1 cellular context compared by ENCODE assay signal in genomic region chr3:38650248-38650940, GRCh38.
TF ChIP-seq lines count a peak whose summit lies in the region.

No MANE protein-coding gene starts in this region.

TF ChIP-seq in SK-N-SH treated with all-trans-retinoic acid at 6 μM for 48 hours, 23 proteins besides CTCF, POLR2A, EP300 and RAD21 (continued from another document):
- TF ChIP-seq CSRNP3 (CRISPR knock-in tag; IDR thresholded peaks at IDR 0.05) (no peak), GLIS3 (CRISPR knock-in tag; IDR thresholded peaks at IDR 0.05) (no peak), SNAI2 (CRISPR knock-in tag; IDR thresholded peaks at IDR 0.05) (no peak), BACH2 (CRISPR knock-in tag; IDR thresholded peaks at IDR 0.05; ENCODE audit: borderline replicate concordance) (no peak), POU6F1 (CRISPR knock-in tag; IDR thresholded peaks at IDR 0.05; ENCODE audit: borderline replicate concordance, low read depth) (no peak), PATZ1 (CRISPR knock-in tag; IDR thresholded peaks at IDR 0.05; ENCODE audit: borderline replicate concordance) (no peak), ZFP3 (CRISPR knock-in tag; IDR thresholded peaks at IDR 0.05) (no peak)
